In genomic region chr20:35226775-35227681, GRCh38 we compare ENCODE assay signal across 8 cellular contexts. TPM values are rescaled to one million over a fixed set of nuclear protein-coding genes. Genes with fewer than 3 reads are reported as not detected.
DNase-seq lines count a peak whose midpoint lies in the region; ATAC-seq and TF ChIP-seq lines count a peak whose summit lies in the region.

No MANE protein-coding gene starts in this region.

- no peaks in the 10 kb centered on the region for H3K36me3 ChIP-seq in cardiac muscle cell

- no peaks in the 10 kb centered on the region for H3K36me3 Mint-ChIP-seq in activated naive CD4-positive, alpha-beta T cell treated with anti-CD3 and anti-CD28 coated beads, Interleukin-2, amount 10 ng/mL, durations not matched to agents 7 days and 5 days
- no peaks in the 10 kb centered on the region for H3K36me3 Mint-ChIP-seq in progenitor cell of endocrine pancreas (ENCODE audit: insufficient read depth)

- intact Hi-C loops in lower leg skin (cut with DNase I; ENCODE audit: low total_unique reads): no loop called here

- no peaks in the 10 kb centered on the region for H3K4me1 ChIP-seq in cardiac muscle cell (ENCODE audit: low read depth)

- CTCF ChIA-PET in activated naive CD4-positive, alpha-beta T cell treated with anti-CD3 and anti-CD28 coated beads, Interleukin-2, amount 10 ng/mL, durations not matched to agents 7 days and 5 days (lab: Charles Lee): interaction anchor here (1.5 kb wide), 1 partner anchor 82 kb away, joined by 3 read pairs; no protein-coding TSS in a partner anchor

- DNase-seq in NCI-H2196 (lab: John Stamatoyannopoulos, UW; ENCODE audit: unreplicated experiment) (peak; percentile 41), NCI-H2196 treated with DMSO at 0.1 percent for 48 hours (lab: John Stamatoyannopoulos, UW; ENCODE audit: unreplicated experiment) (no peak), RPMI7951 (ENCODE audit: low read depth) (peak; percentile 49), cardiac muscle cell (ENCODE audit: low read depth in 1 of 2, low spot score in 1 of 2) (peak; percentile 62 to 89), progenitor cell of endocrine pancreas (ENCODE audit: low spot score, unreplicated experiment) (peak; percentile 74), lower leg skin (ENCODE audit: low spot score in 2 of 2) (no peak)
- DNase-seq in activated naive CD4-positive, alpha-beta T cell treated with anti-CD3 and anti-CD28 coated beads, Interleukin-2, amount 10 ng/mL, durations not matched to agents 7 days and 5 days: peak; percentile 67

- H3K27ac ChIP-seq in cardiac muscle cell: no peak overlapping the region

- peaks cover 13% of the 10 kb centered on the region for H3K4me1 Mint-ChIP-seq in activated naive CD4-positive, alpha-beta T cell treated with anti-CD3 and anti-CD28 coated beads, Interleukin-2, amount 10 ng/mL, durations not matched to agents 7 days and 5 days
- peaks cover 5% of the 10 kb centered on the region for H3K4me1 Mint-ChIP-seq in progenitor cell of endocrine pancreas (ENCODE audit: low read depth)

- H3K4me3 Mint-ChIP-seq in activated naive CD4-positive, alpha-beta T cell treated with anti-CD3 and anti-CD28 coated beads, Interleukin-2, amount 10 ng/mL, durations not matched to agents 7 days and 5 days: peak overlapping the region; percentile 53
- H3K4me3 Mint-ChIP-seq in progenitor cell of endocrine pancreas (ENCODE audit: low read depth): peak overlapping the region; percentile 70

- H3K27me3 Mint-ChIP-seq in activated naive CD4-positive, alpha-beta T cell treated with anti-CD3 and anti-CD28 coated beads, Interleukin-2, amount 10 ng/mL, durations not matched to agents 7 days and 5 days: peaks cover 47% of the 10 kb centered on the region
- H3K27me3 Mint-ChIP-seq in progenitor cell of endocrine pancreas: peaks cover 58% of the 10 kb centered on the region

- ATAC-seq in HG03196 (IDR thresholded peaks at IDR 0.05; ENCODE audit: unreplicated experiment): no peak

- TF ChIP-seq CTCF in cardiac muscle cell (IDR thresholded peaks at IDR 0.05; ENCODE audit: low read depth, low read length): no peak
- TF ChIP-seq CTCF in progenitor cell of endocrine pancreas (IDR thresholded peaks at IDR 0.05; ENCODE audit: unreplicated experiment): no peak
- no peak for TF ChIP-seq CTCF in lower leg skin (IDR thresholded peaks at IDR 0.05)

- H3K27ac Mint-ChIP-seq in activated naive CD4-positive, alpha-beta T cell treated with anti-CD3 and anti-CD28 coated beads, Interleukin-2, amount 10 ng/mL, durations not matched to agents 7 days and 5 days: no peak overlapping the region
- H3K27ac Mint-ChIP-seq in progenitor cell of endocrine pancreas: peak overlapping the region; percentile 10

- H3K27me3 ChIP-seq in cardiac muscle cell: peaks cover 36% of the 10 kb centered on the region

- WGBS in lower leg skin, 2 donors: 14% methylated on average over 30 to 31 of the region's 91 CpGs

- no peak for TF ChIP-seq POLR2A in lower leg skin (IDR thresholded peaks at IDR 0.05)

- H3K9me3 ChIP-seq in cardiac muscle cell (ENCODE audit: low read depth): no peaks in the 10 kb centered on the region

- no peaks in the 10 kb centered on the region for H3K9me3 Mint-ChIP-seq in activated naive CD4-positive, alpha-beta T cell treated with anti-CD3 and anti-CD28 coated beads, Interleukin-2, amount 10 ng/mL, durations not matched to agents 7 days and 5 days
- no peaks in the 10 kb centered on the region for H3K9me3 Mint-ChIP-seq in progenitor cell of endocrine pancreas (ENCODE audit: low read depth)

- H3K4me3 ChIP-seq in cardiac muscle cell: no peak overlapping the region
- H3K4me3 ChIP-seq in lower leg skin (ENCODE audit: low read depth, poor library complexity, severe bottlenecking): no peak overlapping the region

RNA-seq across cellular contexts. Expression of gene MMP24, which starts 0.5 kb away (rescaled TPM):
- 0.59 and 0.96 TPM in 2 replicates for total RNA-seq in RPMI7951 (2014; rRNA removed; shearing (Covaris generic))
- total RNA-seq in cardiac muscle cell: 8.7 and 8.9 TPM in 2 replicates
- polyA plus RNA-seq in cardiac muscle cell: 3.4 and 5.9 TPM in 2 replicates
- total RNA-seq in progenitor cell of endocrine pancreas: 3.4 TPM in 2 replicates
- total RNA-seq in lower leg skin: under 1 TPM in 3 of 4 donors, not detected in 1; 0.11 to 0.71 (median 0.27) TPM

RNA-seq across cellular contexts. Expression of gene MMP24OS, which starts 50.9 kb away (rescaled TPM):
- 12.8 and 19.1 TPM in 2 replicates for total RNA-seq in RPMI7951 (2014; rRNA removed; shearing (Covaris generic))
- total RNA-seq in cardiac muscle cell (29.4 and 34.9 TPM in 2 replicates), progenitor cell of endocrine pancreas (55.6 and 59.1 TPM in 2 replicates), lower leg skin (10 to 100 TPM; 22.7 to 47.6 (median 25.4) TPM)
- polyA plus RNA-seq in cardiac muscle cell: 42.5 and 61.4 TPM in 2 replicates

RNA-seq across cellular contexts. Expression of gene PROCR, which starts 55.2 kb away (rescaled TPM):
- 47.8 and 62.2 TPM in 2 replicates for total RNA-seq in RPMI7951 (2014; rRNA removed; shearing (Covaris generic))
- total RNA-seq in cardiac muscle cell (8.2 and 11.6 TPM in 2 replicates), progenitor cell of endocrine pancreas (0.51 and 0.55 TPM in 2 replicates), lower leg skin (10 to 100 TPM in 3 of 4 donors, 1 to 10 TPM in 1; 5.7 to 32.2 (median 26.1) TPM)
- 12.5 and 13.7 TPM in 2 replicates for polyA plus RNA-seq in cardiac muscle cell

RNA-seq across cellular contexts. Expression of gene EIF6, which starts 57.5 kb away (rescaled TPM):
- total RNA-seq in RPMI7951 (2014; rRNA removed; shearing (Covaris generic)): 434 and 435 TPM in 2 replicates
- 80.4 and 129 TPM in 2 replicates for total RNA-seq in cardiac muscle cell
- 186 and 203 TPM in 2 replicates for polyA plus RNA-seq in cardiac muscle cell
- total RNA-seq in progenitor cell of endocrine pancreas: 108 and 109 TPM in 2 replicates
- 100 to 1,000 TPM; 148 to 240 (median 177) TPM for total RNA-seq in lower leg skin

Comparison
In these comparisons a context has a peak if more than half of its experiments do, and no peak if none do; other contexts are left out.
1. DNase-seq: peak in NCI-H2196 (single experiment), RPMI7951 (single experiment), activated naive CD4-positive, alpha-beta T cell treated with anti-CD3 and anti-CD28 coated beads, Interleukin-2, amount 10 ng/mL, durations not matched to agents 7 days and 5 days (single experiment), cardiac muscle cell (2 of 2) and progenitor cell of endocrine pancreas (single experiment); none in NCI-H2196 treated with DMSO at 0.1 percent for 48 hours (single experiment) and lower leg skin (0 of 2).